In genomic region chr17:61981323-61981722, GRCh38 we compare ENCODE assay signal across 1 cellular context.
TF ChIP-seq lines count a peak whose summit lies in the region.

No MANE protein-coding gene starts in this region.

TF ChIP-seq in HepG2, 621 proteins besides CTCF, POLR2A, EP300 and RAD21 (continued from another document):
- no peak for TF ChIP-seq ZGPAT (CRISPR knock-in tag; IDR thresholded peaks at IDR 0.05)
- TF ChIP-seq NFE2L2 (IDR thresholded peaks at IDR 0.05; ENCODE audit: low read length) = no peak
- no peak for TF ChIP-seq ZNF580 (CRISPR knock-in tag; IDR thresholded peaks at IDR 0.05; ENCODE audit: borderline replicate concordance, low read depth)
- no peak for TF ChIP-seq ZNF431 (CRISPR knock-in tag; IDR thresholded peaks at IDR 0.05; ENCODE audit: borderline replicate concordance, low read depth)
TF ChIP-seq in HepG2: peak in this region for 0.
